9 cellular contexts compared by ENCODE assay signal in the genomic region with DNA sequence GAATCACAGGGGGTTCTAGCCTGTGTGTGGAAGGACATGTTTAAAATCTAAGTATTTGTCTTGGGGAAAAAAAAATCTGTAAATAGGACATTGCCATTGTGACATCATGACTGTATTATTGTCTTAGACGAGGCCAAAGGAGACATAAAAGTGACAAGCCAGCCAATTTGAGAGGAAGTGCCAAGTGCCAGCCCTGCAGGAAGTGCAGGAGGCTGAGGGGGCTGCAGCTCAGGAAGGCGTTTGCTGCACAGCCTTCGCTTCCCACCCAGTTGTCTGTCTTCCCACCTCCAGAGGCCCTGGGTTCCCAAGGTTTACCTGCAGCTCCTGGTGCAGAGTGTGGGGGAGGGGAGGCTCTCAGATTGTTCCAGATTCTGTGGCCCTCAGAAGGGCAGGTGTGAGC. TPM values are rescaled to one million over a fixed set of nuclear protein-coding genes. Genes with fewer than 3 reads are reported as not detected.
DNase-seq lines count a peak whose midpoint lies in the region; ATAC-seq and TF ChIP-seq lines count a peak whose summit lies in the region.
"Had no signal": no experiment of that assay in that cellular context is flagged by ENCODE, and none has a peak within 500 bp of the region (broad histone marks: within the 10 kb centered on the region; RNA-seq: fewer than 3 reads in every experiment).

No MANE protein-coding gene starts in this region.

- TF ChIP-seq CTCF in activated B cell treated with CpG ODN at 0.5 μM for 24 hours (IDR thresholded peaks at IDR 0.05) (no peak), lower lobe of right lung (IDR thresholded peaks at IDR 0.05) (no peak)

- H3K4me3 Mint-ChIP-seq in IgD-negative memory B cell, result peak overlapping the region; percentile 83 to 96 (median 92)
- peak overlapping the region; percentile 84 for H3K4me3 Mint-ChIP-seq in activated B cell treated with CpG ODN at 0.5 μM for 24 hours

- DNase-seq in CD1c-positive myeloid dendritic cell (ENCODE audit: extremely low spot score), result peak; percentile 63
- DNase-seq in activated B cell treated with CpG ODN at 0.5 μM for 24 hours, result no peak
- DNase-seq in lower lobe of right lung, result peak; percentile 51
- DNase-seq in NCI-H187 (lab: John Stamatoyannopoulos, UW), result no peak
- DNase-seq in AG08396 (ENCODE audit: low spot score), result no peak
- DNase-seq in NCI-H146 (lab: John Stamatoyannopoulos, UW), result no peak
- DNase-seq in SJCRH30, result no peak
- DNase-seq: stimulated activated CD4-positive, alpha-beta T cell treated with anti-CD3 and anti-CD28 coated beads, Interleukin-4, amount 100 ng/mL, for 4 hours had no signal

- CTCF ChIA-PET in activated B cell treated with CpG ODN at 0.5 μM for 24 hours (lab: Charles Lee), result interaction anchor here (3.2 kb wide), 1 partner anchor 17 kb away, joined by 10 read pairs; no protein-coding TSS in a partner anchor

- H3K4me1 ChIP-seq in lower lobe of right lung, result peaks cover 56% of the 10 kb centered on the region
- H3K4me1 ChIP-seq in SJCRH30, result peaks cover 39% of the 10 kb centered on the region

- H3K4me1 Mint-ChIP-seq in IgD-negative memory B cell (peaks cover 39 to 44% (median 43%) of the 10 kb centered on the region in 3 donors), activated B cell treated with CpG ODN at 0.5 μM for 24 hours (peaks cover 78% of the 10 kb centered on the region)

- H3K4me3 ChIP-seq in lower lobe of right lung, result peak overlapping the region; percentile 58
- H3K4me3 ChIP-seq in SJCRH30, result no peak overlapping the region

- no peaks in the 10 kb centered on the region for H3K9me3 ChIP-seq in lower lobe of right lung
- H3K9me3 ChIP-seq in SJCRH30 (replicated peaks), result no peaks in the 10 kb centered on the region

- H3K36me3 Mint-ChIP-seq in IgD-negative memory B cell (peaks cover 2% of the 10 kb centered on the region), activated B cell treated with CpG ODN at 0.5 μM for 24 hours (ENCODE audit: low read depth) (no peaks in the 10 kb centered on the region)

- no peaks in the 10 kb centered on the region for H3K9me3 Mint-ChIP-seq in IgD-negative memory B cell
- no peaks in the 10 kb centered on the region for H3K9me3 Mint-ChIP-seq in activated B cell treated with CpG ODN at 0.5 μM for 24 hours

- peak overlapping the region; percentile 81 for H3K27ac ChIP-seq in lower lobe of right lung
- H3K27ac ChIP-seq in SJCRH30, result no peak overlapping the region

- H3K27me3 Mint-ChIP-seq in IgD-negative memory B cell (no peaks in the 10 kb centered on the region), activated B cell treated with CpG ODN at 0.5 μM for 24 hours (no peaks in the 10 kb centered on the region)

- intact Hi-C loops in activated B cell treated with CpG ODN at 0.5 μM for 24 hours (cut with micrococcal nuclease) (no loop called here), lower lobe of right lung (cut with DNase I) (no loop called here)

- H3K36me3 ChIP-seq in lower lobe of right lung (no peaks in the 10 kb centered on the region), SJCRH30 (no peaks in the 10 kb centered on the region)

- ATAC-seq in activated B cell treated with CpG ODN at 0.5 μM for 24 hours (ENCODE audit: low read depth) (no peak), lower lobe of right lung (no peak)

- H3K27me3 ChIP-seq in lower lobe of right lung (ENCODE audit: low read depth), result no peaks in the 10 kb centered on the region
- no peaks in the 10 kb centered on the region for H3K27me3 ChIP-seq in SJCRH30

- H3K27ac Mint-ChIP-seq in IgD-negative memory B cell, result peak overlapping the region in 2 of 3 donors; percentile 85 to 93
- H3K27ac Mint-ChIP-seq in activated B cell treated with CpG ODN at 0.5 μM for 24 hours, result peak overlapping the region; percentile 90

- POLR2A ChIA-PET in activated B cell treated with CpG ODN at 0.5 μM for 24 hours (lab: Charles Lee), result interaction anchor here (1.2 to 14.8 kb wide), 2 partner anchors 13 to 201 kb away, joined by 3 to 244 read pairs; no protein-coding TSS in a partner anchor

RNA-seq across cellular contexts. Expression of a gene that starts 1.3 kb away (rescaled TPM):
- 40.6 TPM for polyA plus RNA-seq in IgD-negative memory B cell
- 109 and 128 TPM in 2 replicates for total RNA-seq in activated B cell treated with CpG ODN at 0.5 μM for 24 hours
- 115 TPM for total RNA-seq in lower lobe of right lung
- 26.2 and 27.1 TPM in 2 replicates for total RNA-seq in SJCRH30 (2014; rRNA removed; shearing (Covaris generic))

Comparison
In these comparisons a context has a peak if more than half of its experiments do, and no peak if none do; other contexts are left out.
1. DNase-seq: peak in CD1c-positive myeloid dendritic cell (single experiment) and lower lobe of right lung (single experiment); none in activated B cell treated with CpG ODN at 0.5 μM for 24 hours (single experiment), NCI-H187 (0 of 2), AG08396 (single experiment), NCI-H146 (single experiment) and SJCRH30 (0 of 2).